8 cellular contexts compared by ENCODE assay signal in the genomic region with DNA sequence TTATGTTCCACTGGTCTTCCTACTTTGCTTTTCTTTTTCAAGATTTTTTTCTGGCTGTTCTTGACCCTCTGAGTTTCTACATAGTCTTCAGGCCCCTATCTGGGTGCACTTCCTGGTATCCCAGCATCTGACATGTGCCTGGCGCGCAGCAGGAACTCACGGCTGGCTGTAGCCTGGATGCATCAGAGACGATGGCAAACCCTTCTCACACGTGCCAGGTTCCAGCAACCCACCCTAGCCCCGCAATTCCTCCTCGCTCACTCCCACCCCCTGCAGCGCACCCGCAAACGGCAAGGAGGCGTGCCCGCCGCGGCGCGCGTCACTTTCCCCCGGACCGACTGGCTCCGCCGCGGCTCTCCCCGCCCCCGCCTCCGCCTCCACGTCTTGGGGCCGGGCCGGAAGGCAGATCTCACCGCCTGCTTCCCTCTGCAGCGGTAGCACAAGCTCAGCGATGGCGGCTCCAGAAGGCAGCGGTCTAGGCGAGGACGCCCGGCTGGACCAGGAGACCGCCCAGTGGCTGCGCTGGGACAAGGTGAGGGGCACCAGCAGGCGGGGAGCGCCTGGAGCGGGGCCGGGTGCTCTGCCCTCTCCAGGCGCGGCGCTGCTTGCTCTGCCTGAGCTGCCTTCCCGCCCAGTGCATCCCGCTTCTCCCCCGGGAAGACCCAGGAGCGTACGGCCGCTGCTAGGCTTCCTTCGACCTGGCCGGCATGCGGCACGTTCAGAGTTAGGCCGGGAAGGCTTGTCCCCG. TPM values are rescaled to one million over a fixed set of nuclear protein-coding genes. Genes with fewer than 3 reads are reported as not detected.
DNase-seq lines count a peak whose midpoint lies in the region; ATAC-seq and TF ChIP-seq lines count a peak whose summit lies in the region.

A gene (plus strand): TSS at position 405 of the 748 bp plus-strand sequence. CDS start 47 bp downstream, at position 452.

- H3K4me3 ChIP-seq in GM12864 (ENCODE audit: low read depth, low read length) (peak within 1 kb of the TSS; percentile 93), upper lobe of left lung (peak within 1 kb of the TSS; percentile 72 to 89 (median 82))

- intact Hi-C loops in cardiac septum (cut with DNase I), result loop anchor here (2.0 to 5.0 kb wide), 4 partner anchors 60 to 211 kb away; a partner anchor contains a TSS
- intact Hi-C loops in posterior cingulate gyrus (cut with DNase I), result loop anchor here (5.0 kb wide), 1 partner anchor 66 kb away; a partner anchor contains a TSS

- H3K36me3 ChIP-seq in upper lobe of left lung, result peaks cover 0 to 10% (median 8%) of the 10 kb centered on the region in 4 donors

- WGBS in upper lobe of left lung, 2 donors, result 0 to 1% methylated on average over 27 to 29 of the region's 57 CpGs

- TF ChIP-seq CTCF in GM12864 (IDR thresholded peaks at IDR 0.05; ENCODE audit: low read depth, low read length, missing control alignments) (no peak), upper lobe of left lung (IDR thresholded peaks at IDR 0.05) (peak in 2 of 6 experiments; percentile 5 to 11)

- H3K27me3 ChIP-seq in upper lobe of left lung, result no peaks in the 10 kb centered on the region

- peak within 1 kb of the TSS; percentile 70 to 94 (median 78) for H3K27ac ChIP-seq in upper lobe of left lung

- TF ChIP-seq EP300 in upper lobe of left lung (IDR thresholded peaks at IDR 0.05), result peak in 1 of 4 donors; percentile 52

- peak; percentile 95 for ATAC-seq in HG02571 (IDR thresholded peaks at IDR 0.05; ENCODE audit: unreplicated experiment)
- peak; percentile 97 to 99 for ATAC-seq in upper lobe of left lung (ENCODE audit: low FRiP score in 2 of 2)

- peak in 3 of 4 donors; percentile 77 to 89 (median 86) for TF ChIP-seq POLR2A in upper lobe of left lung (IDR thresholded peaks at IDR 0.05)

- DNase-seq in GM12864 (ENCODE audit: low read depth) (peak; percentile 61), NCI-H1048 (lab: John Stamatoyannopoulos, UW) (peak; percentile 80), SW 1271 (lab: John Stamatoyannopoulos, UW) (peak; percentile 44 to 76), cardiac septum (ENCODE audit: low spot score) (peak; percentile 97), posterior cingulate gyrus (peak; percentile 71 to 98 (median 84)), upper lobe of left lung (peak; percentile 92 to 98)
- DNase-seq in activated naive CD8-positive, alpha-beta T cell treated with anti-CD3 and anti-CD28 coated beads, Interleukin-2, amount 50 U/mL, for 16 hours (ENCODE audit: low read depth, low spot score), result peak; percentile 80

- no peaks in the 10 kb centered on the region for H3K9me3 ChIP-seq in upper lobe of left lung

- H3K4me1 ChIP-seq in upper lobe of left lung, result peaks cover 12 to 24% (median 20%) of the 10 kb centered on the region in 4 donors

RNA-seq across cellular contexts. Expression of the gene that starts here (rescaled TPM):
- 9.5 TPM for total RNA-seq in cardiac septum
- total RNA-seq in upper lobe of left lung, result 10 to 100 TPM; 11.1 to 30.6 (median 14.1) TPM

Comparison
In these comparisons a context has a peak if more than half of its experiments do, and no peak if none do; other contexts are left out.
1. Peak in every context shown above with its lines: DNase-seq, ATAC-seq, H3K4me3 ChIP-seq and H3K27ac ChIP-seq.